Comparison of ENCODE assay signal across 26 cellular contexts in the genomic region with DNA sequence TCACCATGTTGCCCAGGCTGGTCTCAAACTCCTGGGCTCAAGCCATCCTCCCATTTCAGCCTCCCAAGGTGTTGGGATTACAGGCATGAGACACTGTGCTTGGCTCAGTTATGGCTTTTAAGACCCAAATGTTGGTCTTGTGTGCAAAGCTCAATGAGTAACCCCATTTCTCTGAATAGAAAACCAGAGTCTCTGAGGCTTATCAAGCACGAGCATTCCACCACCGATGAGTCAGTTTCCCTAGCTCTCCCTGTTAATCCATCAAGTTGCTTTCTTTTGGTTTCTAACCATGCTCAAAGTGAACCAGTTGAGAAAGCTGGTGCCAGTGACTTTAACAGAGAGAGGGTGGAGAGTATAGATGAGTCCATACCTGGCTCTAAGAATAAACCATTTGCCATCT.
DNase-seq lines count a peak whose midpoint lies in the region; ATAC-seq and TF ChIP-seq lines count a peak whose summit lies in the region.
"Had no signal": no experiment of that assay in that cellular context is flagged by ENCODE, and none has a peak within 500 bp of the region (broad histone marks: within the 10 kb centered on the region; RNA-seq: fewer than 3 reads in every experiment).

No MANE protein-coding gene starts in this region.

- DNase-seq in Daoy (ENCODE audit: low read depth), result peak; percentile 58
- DNase-seq in amniotic epithelial cell (ENCODE audit: low read depth), result peak; percentile 60
- DNase-seq in fibroblast of pulmonary artery (ENCODE audit: low read depth), result peak; percentile 39
- peak; percentile 45 for DNase-seq in mesenchymal stem cell
- DNase-seq in activated naive CD4-positive, alpha-beta T cell treated with anti-CD3 and anti-CD28 coated beads, Interleukin-2, amount 50 U/mL, for 16 hours, result no peak
- DNase-seq: 8988T; ACHN; BE2C; CD8-positive, alpha-beta memory T cell; DMS 273 treated with DMSO at 0.1 percent for 48 hours; DMS79; GM23248; H7; KG1; MM.1S; NCI-H1417; NCI-H1694; NCI-H2029 treated with DMSO at 0.1 percent for 48 hours; NCI-H2227 treated with DMSO at 0.1 percent for 48 hours; NCI-H510A; NCI-H69; OCI-M1; Peyer's patch; SK-N-SH had no signal

- H4K8ac ChIP-seq in mesenchymal stem cell (ENCODE audit: low read length), result no peak overlapping the region

- no peak for TF ChIP-seq CTCF in fibroblast of pulmonary artery (IDR thresholded peaks at IDR 0.05; ENCODE audit: low read length, missing control alignments)

- H3K4me3 ChIP-seq in fibroblast of pulmonary artery (replicated peaks; ENCODE audit: low read depth, low read length) (no peak overlapping the region), mesenchymal stem cell (ENCODE audit: insufficient read depth in 1 of 2, low read depth in 1 of 2, low read length in 2 of 2) (no peak overlapping the region)
- H3K4me3 ChIP-seq: GM23248, Peyer's patch had no signal

- no peak overlapping the region for H3K9ac ChIP-seq in mesenchymal stem cell (ENCODE audit: low read length)
- H3K9ac ChIP-seq: GM23248, SK-N-SH had no signal

- no peaks in the 10 kb centered on the region for H3K36me3 ChIP-seq in mesenchymal stem cell (ENCODE audit: control insufficient read depth in 1 of 2, insufficient read depth in 2 of 2, low read depth in 1 of 2, low read length in 2 of 2)
- H3K36me3 ChIP-seq: BE2C, Peyer's patch had no signal

- no peak overlapping the region for H4K91ac ChIP-seq in mesenchymal stem cell (ENCODE audit: low read length)

- no peak overlapping the region for H3K4ac ChIP-seq in mesenchymal stem cell (ENCODE audit: low read depth in 1 of 2, low read length in 2 of 2)

- H2AK5ac ChIP-seq in mesenchymal stem cell (ENCODE audit: low read length, severe bottlenecking), result no peak overlapping the region

- no peaks in the 10 kb centered on the region for H3K4me1 ChIP-seq in mesenchymal stem cell (ENCODE audit: control insufficient read depth, insufficient read depth, low read depth, low read length)
- H3K4me1 ChIP-seq: BE2C, Peyer's patch had no signal

- H3K14ac ChIP-seq in mesenchymal stem cell (ENCODE audit: low read length in 2 of 2), result no peak overlapping the region

- WGBS in mesenchymal stem cell, result 63% methylated on average over 2 of the region's 2 CpGs

- no peaks in the 10 kb centered on the region for H3K9me3 ChIP-seq in mesenchymal stem cell (ENCODE audit: control insufficient read depth, low read length)
- H3K9me3 ChIP-seq: BE2C, Peyer's patch, SK-N-SH had no signal

- H3K23ac ChIP-seq in mesenchymal stem cell (ENCODE audit: low read length in 2 of 2), result no peak overlapping the region

- no peak overlapping the region for H3K4me2 ChIP-seq in mesenchymal stem cell (ENCODE audit: low read length, poor library complexity, severe bottlenecking)
- H3K4me2 ChIP-seq: SK-N-SH had no signal

- H3K79me1 ChIP-seq in mesenchymal stem cell (replicated peaks; ENCODE audit: low read length, poor library complexity, severe bottlenecking), result no peaks in the 10 kb centered on the region

- no peak overlapping the region for H2BK15ac ChIP-seq in mesenchymal stem cell (ENCODE audit: low read depth, poor library complexity, severe bottlenecking)

- no peak overlapping the region for H2AFZ ChIP-seq in mesenchymal stem cell (ENCODE audit: low read depth, low read length)
- H2AFZ ChIP-seq: GM23248 had no signal

- no peak overlapping the region for H3K18ac ChIP-seq in mesenchymal stem cell (ENCODE audit: low read depth in 1 of 2, low read length in 2 of 2)

- H2BK120ac ChIP-seq in mesenchymal stem cell (ENCODE audit: low read depth, low read length), result no peak overlapping the region

- H3K27ac ChIP-seq in mesenchymal stem cell (ENCODE audit: low read length, poor library complexity, severe bottlenecking), result no peak overlapping the region
- H3K27ac ChIP-seq: GM23248, Peyer's patch had no signal

- H3K27me3 ChIP-seq in mesenchymal stem cell (ENCODE audit: control insufficient read depth in 1 of 2, insufficient read depth in 1 of 2, low read length in 2 of 2), result no peaks in the 10 kb centered on the region
- H3K27me3 ChIP-seq: BE2C, Peyer's patch had no signal

- H2BK12ac ChIP-seq in mesenchymal stem cell (ENCODE audit: low read length in 2 of 2), result no peak overlapping the region

- no peak overlapping the region for H2BK5ac ChIP-seq in mesenchymal stem cell (ENCODE audit: low read depth, low read length, poor library complexity, severe bottlenecking)

- ATAC-seq in GM18502 (IDR thresholded peaks at IDR 0.05; ENCODE audit: poor library complexity, unreplicated experiment) (no peak), GM21576 (IDR thresholded peaks at IDR 0.05; ENCODE audit: unreplicated experiment) (no peak)
